8 cellular contexts compared by ENCODE assay signal in the genomic region with DNA sequence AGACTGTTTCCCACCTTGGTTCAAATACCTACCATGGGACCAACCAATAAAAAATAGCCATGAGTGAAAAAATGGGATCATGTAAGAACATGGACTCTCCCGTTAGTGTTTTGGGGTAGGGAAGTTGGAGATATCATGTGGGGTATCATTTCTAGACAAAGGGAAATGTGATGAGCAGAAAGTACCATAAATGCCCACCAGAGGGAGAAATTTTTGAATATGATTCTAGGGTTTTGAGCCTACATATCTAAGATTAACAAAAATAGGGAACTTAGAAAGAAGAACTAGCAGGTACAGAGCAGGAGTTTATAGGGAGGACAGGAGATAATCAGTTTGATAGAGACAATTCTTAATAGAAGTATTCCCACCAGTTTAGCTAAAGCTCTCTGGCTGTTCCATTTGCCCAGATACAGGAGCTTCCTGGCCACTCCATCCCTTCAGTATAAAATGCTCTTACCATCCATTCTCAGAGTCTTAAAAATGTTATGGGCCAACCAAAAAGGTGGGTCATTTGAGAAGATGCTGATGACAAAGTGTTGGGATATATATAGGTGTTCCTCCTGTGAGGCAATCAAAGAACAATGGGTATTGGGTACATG. TPM values are rescaled to one million over a fixed set of nuclear protein-coding genes. Genes with fewer than 3 reads are reported as not detected.
DNase-seq lines count a peak whose midpoint lies in the region; ATAC-seq, FAIRE-seq and TF ChIP-seq lines count a peak whose summit lies in the region.

No MANE protein-coding gene starts in this region.

- RAD21 ChIA-PET in GM12878 (lab: Charles Lee; ENCODE audit: unreplicated experiment): interaction anchor here (0.6 to 4.5 kb wide), 7 partner anchors 16 to 558 kb away, joined by 3 to 53 read pairs (median 4); no protein-coding TSS in a partner anchor

- no peaks in the 10 kb centered on the region; the same call in 2 of the 3 replicates for H3K9me3 ChIP-seq in GM12878 (replicated peaks; ENCODE audit: control insufficient read depth, insufficient read depth, low read length)
- no peaks in the 10 kb centered on the region for H3K9me3 ChIP-seq in naive thymus-derived CD4-positive, alpha-beta T cell (ENCODE audit: control insufficient read depth in 2 of 3, low read length in 3 of 3)

- no peak for FAIRE-seq in GM12878 (lab: Jason Lieb, UNC)

- H3K27ac ChIP-seq in GM12878 (ENCODE audit: control insufficient read depth, insufficient read depth): no peak overlapping the region
- no peak overlapping the region for H3K27ac ChIP-seq in naive thymus-derived CD4-positive, alpha-beta T cell (ENCODE audit: low read depth, low read length)

- no peak for TF ChIP-seq EP300 in GM12878 (IDR thresholded peaks at IDR 0.05; ENCODE audit: borderline replicate concordance in 1 of 2, control insufficient read depth in 1 of 2, low read depth in 2 of 2, low read length in 2 of 2)

- in situ Hi-C loops in GM12878 (cut with MboI): loop anchor here (5.0 to 10.0 kb wide), 3 partner anchors 395 to 578 kb away; a partner anchor contains a TSS

- no peak overlapping the region for H3K4me3 Mint-ChIP-seq in naive thymus-derived CD4-positive, alpha-beta T cell

- intact Hi-C loops in GM12878 (cut with micrococcal nuclease; ENCODE audit: unreplicated experiment) (loop anchor here (10.0 kb wide), 1 partner anchor 362 kb away; no protein-coding TSS in a partner anchor), lower leg skin (cut with DNase I; ENCODE audit: low total_unique reads) (no loop called here)
- intact Hi-C loops in naive thymus-derived CD4-positive, alpha-beta T cell (cut with micrococcal nuclease): loop anchor here (1.0 kb wide), 3 partner anchors 215 to 1156 kb away; no protein-coding TSS in a partner anchor

- TF ChIP-seq POLR2A in GM12878 (IDR thresholded peaks at IDR 0.05; ENCODE audit: low read depth, low read length) (no peak), lower leg skin (IDR thresholded peaks at IDR 0.05) (no peak)

- TF ChIP-seq RAD21 in GM12878 (IDR thresholded peaks at IDR 0.05; ENCODE audit: insufficient read depth, low read depth, low read length): peak; percentile 41

- TF ChIP-seq CTCF in GM12878 (IDR thresholded peaks at IDR 0.05 in 2 of 3, conservative IDR thresholded peaks at IDR 0.05 in 1 of 3; ENCODE audit: control insufficient read depth in 2 of 3, extremely low read depth in 1 of 3, insufficient read depth in 1 of 3, low read depth in 3 of 3, low read length in 3 of 3) (peak; percentile 38 to 57 (median 46); a peak in 5 of 6 replicates), lower leg skin (IDR thresholded peaks at IDR 0.05) (no peak)

- WGBS in GM12878 (ENCODE audit: insufficient coverage, insufficient replicate concordance, low lambda C conversion rate, missing lambda C conversion rate): 0% methylated on average over 1 of the region's 1 CpG
- 11 to 16% methylated on average over 1 of the region's 1 CpG for WGBS in lower leg skin, 2 donors

- H3K9ac ChIP-seq in GM12878 (ENCODE audit: control insufficient read depth, insufficient read depth, low read length): no peak overlapping the region

- H2AFZ ChIP-seq in GM12878 (ENCODE audit: control insufficient read depth, low read depth, low read length): no peak overlapping the region

- peak overlapping the region in 1 of 9 donors; percentile 1 for H3K27ac Mint-ChIP-seq in naive thymus-derived CD4-positive, alpha-beta T cell

- ATAC-seq in GM12878: peak; percentile 3; the same call in 2 of the 3 replicates
- ATAC-seq in naive thymus-derived CD4-positive, alpha-beta T cell: peak; percentile 28
- no peak for ATAC-seq in HG03354 (IDR thresholded peaks at IDR 0.05; ENCODE audit: poor library complexity, severe bottlenecking, unreplicated experiment)

- H3K4me3 ChIP-seq in GM12878 (no peak overlapping the region), lower leg skin (ENCODE audit: low read depth, poor library complexity, severe bottlenecking) (no peak overlapping the region)
- no peak overlapping the region for H3K4me3 ChIP-seq in naive thymus-derived CD4-positive, alpha-beta T cell (ENCODE audit: low read length)

- H3K4me2 ChIP-seq in GM12878 (ENCODE audit: control insufficient read depth, insufficient read depth): no peak overlapping the region

- peak; percentile 80 for DNase-seq in DMS 273 (lab: John Stamatoyannopoulos, UW; ENCODE audit: unreplicated experiment)
- DNase-seq in DMS 273 treated with DMSO at 0.1 percent for 48 hours (lab: John Stamatoyannopoulos, UW): no peak
- peak; percentile 22 for DNase-seq in NCI-H1105 (lab: John Stamatoyannopoulos, UW)
- peak; percentile 39 for DNase-seq in GM12878 (ENCODE audit: low read depth, low spot score)
- peak in 5 of 9 donors; percentile 27 to 45 (median 37) for DNase-seq in naive thymus-derived CD4-positive, alpha-beta T cell
- no peak for DNase-seq in lower leg skin (ENCODE audit: low spot score in 2 of 2)
- DNase-seq in 8988T: no peak

- H3K4me1 ChIP-seq in GM12878 (ENCODE audit: control insufficient read depth, insufficient read depth, low read length): peaks cover 16% of the 10 kb centered on the region
- peaks cover 5 to 9% of the 10 kb centered on the region in 2 donors for H3K4me1 ChIP-seq in naive thymus-derived CD4-positive, alpha-beta T cell (ENCODE audit: control insufficient read depth in 2 of 2, insufficient read depth in 2 of 2, low read length in 2 of 2)

- peaks cover 20% of the 10 kb centered on the region for H3K79me2 ChIP-seq in GM12878 (ENCODE audit: control insufficient read depth, insufficient read depth, low read length)

- POLR2A ChIA-PET in GM12878 (lab: Charles Lee): interaction anchor here (1.6 kb wide), 1 partner anchor 140 kb away, joined by 5 read pairs; no protein-coding TSS in a partner anchor
- POLR2A ChIA-PET in naive thymus-derived CD4-positive, alpha-beta T cell (lab: Charles Lee): interaction anchor here (0.6 kb wide), 1 partner anchor 20 kb away, joined by 3 read pairs; no protein-coding TSS in a partner anchor

- peaks cover 0 to 5% (median 0%) of the 10 kb centered on the region in 5 donors for H3K36me3 Mint-ChIP-seq in naive thymus-derived CD4-positive, alpha-beta T cell

- no peaks in the 10 kb centered on the region for H3K27me3 ChIP-seq in GM12878 (replicated peaks in 1 of 2; ENCODE audit: control insufficient read depth in 2 of 2, insufficient read depth in 2 of 2, low read length in 1 of 2)
- no peaks in the 10 kb centered on the region for H3K27me3 ChIP-seq in naive thymus-derived CD4-positive, alpha-beta T cell (ENCODE audit: control insufficient read depth in 2 of 2, insufficient read depth in 2 of 2, low read length in 2 of 2)

- CTCF ChIA-PET in GM12878 (lab: Yijun Ruan, JAX): interaction anchor here (0.6 to 6.9 kb wide), 30 partner anchors 10 to 832 kb away, joined by 3 to 120 read pairs (median 4); a partner anchor contains a TSS
- CTCF ChIA-PET in naive thymus-derived CD4-positive, alpha-beta T cell (lab: Charles Lee): interaction anchor here (0.7 to 1.6 kb wide), 5 partner anchors 10 to 1160 kb away, joined by 3 to 5 read pairs (median 3); no protein-coding TSS in a partner anchor

- H3K27me3 Mint-ChIP-seq in naive thymus-derived CD4-positive, alpha-beta T cell: no peaks in the 10 kb centered on the region

- SMC1A ChIA-PET in GM12878 (lab: Charles Lee; ENCODE audit: uncharacterized antibody, unreplicated experiment): interaction anchor here (0.7 to 16.9 kb wide), 21 partner anchors 9 to 567 kb away, joined by 3 to 408 read pairs (median 4); no protein-coding TSS in a partner anchor

- no peaks in the 10 kb centered on the region; the same call in 1 of the 2 replicates for H4K20me1 ChIP-seq in GM12878 (ENCODE audit: control insufficient read depth, insufficient read depth)

- H3K36me3 ChIP-seq in GM12878 (ENCODE audit: control insufficient read depth in 2 of 2, insufficient read depth in 2 of 2, low read length in 1 of 2): no peaks in the 10 kb centered on the region
- no peaks in the 10 kb centered on the region for H3K36me3 ChIP-seq in naive thymus-derived CD4-positive, alpha-beta T cell (ENCODE audit: control insufficient read depth in 2 of 3, insufficient read depth in 3 of 3, low read length in 3 of 3)

- H3K4me1 Mint-ChIP-seq in naive thymus-derived CD4-positive, alpha-beta T cell: peaks cover 16 to 29% (median 18%) of the 10 kb centered on the region in 7 donors

- BruUV-seq in GM12878 (replicated peaks; lab: Mats Ljungman, UMichigan): no TSS peak

- no peaks in the 10 kb centered on the region for H3K9me3 Mint-ChIP-seq in naive thymus-derived CD4-positive, alpha-beta T cell

TF ChIP-seq in GM12878, 131 proteins besides CTCF, POLR2A, EP300 and RAD21:
- TF ChIP-seq BCL11A (IDR thresholded peaks at IDR 0.05; ENCODE audit: low read depth, low read length) (no peak), RBBP5 (conservative IDR thresholded peaks at IDR 0.05) (no peak), SMAD5 (IDR thresholded peaks at IDR 0.05; ENCODE audit: low read depth) (no peak), SMC3 (IDR thresholded peaks at IDR 0.05; ENCODE audit: borderline replicate concordance, low read length) (peak; percentile 43), ZNF217 (IDR thresholded peaks at IDR 0.05) (no peak), CREB1 (IDR thresholded peaks at IDR 0.05; ENCODE audit: low read depth) (no peak)

RNA-seq across cellular contexts. Expression of a gene that starts 3.6 kb away (rescaled TPM):
- total RNA-seq in GM12878 (2013; cell fraction: nucleolus; rRNA removed): 67.1 and 69.2 TPM in 2 replicates
- 71.8 and 75.9 TPM in 2 replicates for total RNA-seq in GM12878 (2014; rRNA removed)
- 51.0 and 53.2 TPM in 2 replicates for total RNA-seq in GM12878 (2014; rRNA removed; fragmentation: Illumina TruSeq; extraction: Trizol)
- 69.4 and 72.6 TPM in 2 replicates for total RNA-seq in GM12878 (2021)
- 31.0 TPM for polyA plus RNA-seq in GM12878 (2011; ENCODE audit: low read depth)
- polyA plus RNA-seq in GM12878 (2011; rRNA removed): 65.8 and 67.0 TPM in 2 replicates
- polyA plus RNA-seq in GM12878 (2011; cell fraction: cytosol; rRNA removed): 37.8 and 41.4 TPM in 2 replicates
- polyA plus RNA-seq in GM12878 (2011; cell fraction: nucleus; rRNA removed): 79.0 and 107 TPM in 2 replicates
- 44.9 and 69.6 TPM in 2 replicates for polyA plus RNA-seq in GM12878 (2012)
- 61.8 and 63.7 TPM in 2 replicates for polyA plus RNA-seq in GM12878 (2014; fragmentation: Illumina TruSeq; extraction: Trizol)
- 10 to 100 TPM; 40.7 to 45.8 TPM for polyA plus RNA-seq in GM12878 (2014; fragmentation: Nextera tagmentation; extraction: Ambion mirVana)
- 66.4 and 78.0 TPM in 2 replicates for polyA plus RNA-seq in GM12878 (2014; rRNA removed)
- 10 to 100 TPM; 63.3 to 67.6 TPM for polyA plus RNA-seq in GM12878 (2016; fragmentation: Nextera tagmentation; extraction: Ambion mirVana)
- 31.7 and 38.3 TPM in 2 replicates for polyA minus RNA-seq in GM12878 (2011; rRNA and poly(A)+ RNA removed)
- polyA minus RNA-seq in GM12878 (2011; cell fraction: cytosol; rRNA and poly(A)+ RNA removed): 13.1 and 19.1 TPM in 2 replicates
- 23.1 and 39.6 TPM in 2 replicates for polyA minus RNA-seq in GM12878 (2011; cell fraction: nucleus; rRNA and poly(A)+ RNA removed)
- total RNA-seq in naive thymus-derived CD4-positive, alpha-beta T cell: 10 to 100 TPM; 11.4 to 67.5 (median 21.6) TPM
- polyA plus RNA-seq in naive thymus-derived CD4-positive, alpha-beta T cell: 1 to 10 TPM; 2.7 to 6.2 TPM
- total RNA-seq in lower leg skin: 10 to 100 TPM; 21.8 to 28.6 (median 25.0) TPM

Comparison
In these comparisons a context has a peak if more than half of its experiments do, and no peak if none do; other contexts are left out.
1. DNase-seq: peak in DMS 273 (single experiment), NCI-H1105 (single experiment), GM12878 (single experiment) and naive thymus-derived CD4-positive, alpha-beta T cell (5 of 9); none in DMS 273 treated with DMSO at 0.1 percent for 48 hours (single experiment), lower leg skin (0 of 2) and 8988T (single experiment).
2. CTCF ChIP-seq: peak in GM12878 (3 of 3); none in lower leg skin (0 of 3).